Comparison of ENCODE assay signal across 1 cellular context in the genomic region with DNA sequence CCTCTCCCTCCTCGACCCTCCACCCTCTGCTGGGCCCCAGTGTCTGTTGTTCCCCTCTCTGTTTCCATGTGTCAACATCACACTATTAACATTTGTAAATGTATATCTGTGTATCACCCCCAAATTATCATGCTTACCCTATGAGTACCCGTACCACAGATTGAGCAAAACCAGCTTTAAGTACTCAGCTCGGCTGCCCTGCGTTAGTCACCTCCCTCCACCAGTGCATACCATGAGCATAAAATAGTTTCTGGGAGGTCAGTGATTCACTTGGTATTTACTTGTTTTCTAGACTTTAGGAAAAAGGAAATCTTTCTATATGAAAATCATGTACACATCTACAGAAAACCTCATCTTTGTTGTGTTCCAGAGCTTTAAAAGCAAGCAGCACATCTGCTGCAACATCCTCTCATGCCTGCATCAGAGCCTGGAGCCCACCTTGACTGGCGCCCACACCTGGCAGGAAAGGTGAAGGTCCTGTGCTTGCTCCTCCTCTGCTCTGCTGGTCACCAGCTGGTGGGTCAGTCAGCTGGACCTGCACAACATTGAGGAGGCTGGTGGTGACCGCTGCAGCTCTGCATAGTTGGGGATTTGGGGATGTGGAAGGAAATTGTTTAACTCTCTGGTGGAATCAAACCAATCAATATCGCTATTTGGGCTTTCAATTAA.
TF ChIP-seq lines count a peak whose summit lies in the region.

No MANE protein-coding gene starts in this region.

TF ChIP-seq in HepG2, 621 proteins besides CTCF, POLR2A, EP300 and RAD21 (continued from another document and continues in another):
- TF ChIP-seq, protein P1, sequence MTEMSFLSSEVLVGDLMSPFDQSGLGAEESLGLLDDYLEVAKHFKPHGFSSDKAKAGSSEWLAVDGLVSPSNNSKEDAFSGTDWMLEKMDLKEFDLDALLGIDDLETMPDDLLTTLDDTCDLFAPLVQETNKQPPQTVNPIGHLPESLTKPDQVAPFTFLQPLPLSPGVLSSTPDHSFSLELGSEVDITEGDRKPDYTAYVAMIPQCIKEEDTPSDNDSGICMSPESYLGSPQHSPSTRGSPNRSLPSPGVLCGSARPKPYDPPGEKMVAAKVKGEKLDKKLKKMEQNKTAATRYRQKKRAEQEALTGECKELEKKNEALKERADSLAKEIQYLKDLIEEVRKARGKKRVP (CRISPR knock-in tag; IDR thresholded peaks at IDR 0.05), result peak in 1 of 2 experiments; percentile 92; a peak in 2 of 4 replicates
- TF ChIP-seq, protein P2, sequence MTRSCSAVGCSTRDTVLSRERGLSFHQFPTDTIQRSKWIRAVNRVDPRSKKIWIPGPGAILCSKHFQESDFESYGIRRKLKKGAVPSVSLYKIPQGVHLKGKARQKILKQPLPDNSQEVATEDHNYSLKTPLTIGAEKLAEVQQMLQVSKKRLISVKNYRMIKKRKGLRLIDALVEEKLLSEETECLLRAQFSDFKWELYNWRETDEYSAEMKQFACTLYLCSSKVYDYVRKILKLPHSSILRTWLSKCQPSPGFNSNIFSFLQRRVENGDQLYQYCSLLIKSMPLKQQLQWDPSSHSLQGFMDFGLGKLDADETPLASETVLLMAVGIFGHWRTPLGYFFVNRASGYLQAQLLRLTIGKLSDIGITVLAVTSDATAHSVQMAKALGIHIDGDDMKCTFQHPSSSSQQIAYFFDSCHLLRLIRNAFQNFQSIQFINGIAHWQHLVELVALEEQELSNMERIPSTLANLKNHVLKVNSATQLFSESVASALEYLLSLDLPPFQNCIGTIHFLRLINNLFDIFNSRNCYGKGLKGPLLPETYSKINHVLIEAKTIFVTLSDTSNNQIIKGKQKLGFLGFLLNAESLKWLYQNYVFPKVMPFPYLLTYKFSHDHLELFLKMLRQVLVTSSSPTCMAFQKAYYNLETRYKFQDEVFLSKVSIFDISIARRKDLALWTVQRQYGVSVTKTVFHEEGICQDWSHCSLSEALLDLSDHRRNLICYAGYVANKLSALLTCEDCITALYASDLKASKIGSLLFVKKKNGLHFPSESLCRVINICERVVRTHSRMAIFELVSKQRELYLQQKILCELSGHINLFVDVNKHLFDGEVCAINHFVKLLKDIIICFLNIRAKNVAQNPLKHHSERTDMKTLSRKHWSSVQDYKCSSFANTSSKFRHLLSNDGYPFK (CRISPR knock-in tag; IDR thresholded peaks at IDR 0.05; ENCODE audit: borderline replicate concordance), result no peak
- TF ChIP-seq ZNF644 (CRISPR knock-in tag; IDR thresholded peaks at IDR 0.05; ENCODE audit: low read depth) (no peak), MAF1 (CRISPR knock-in tag; IDR thresholded peaks at IDR 0.05; ENCODE audit: borderline replicate concordance) (no peak), CHD4 (IDR thresholded peaks at IDR 0.05; ENCODE audit: borderline replicate concordance, low read length) (no peak), ZKSCAN8 (CRISPR knock-in tag; IDR thresholded peaks at IDR 0.05; ENCODE audit: borderline replicate concordance) (0 out of 2 replicates have a peak, but pooled peaks have one; percentile 27), HNRNPLL (IDR thresholded peaks at IDR 0.05; ENCODE audit: low read depth, low read length, poor library complexity, severe bottlenecking) (no peak), YEATS2 (CRISPR knock-in tag; IDR thresholded peaks at IDR 0.05; ENCODE audit: borderline replicate concordance) (no peak), FLYWCH1 (CRISPR knock-in tag; IDR thresholded peaks at IDR 0.05) (no peak), HOXA5 (CRISPR knock-in tag; IDR thresholded peaks at IDR 0.05) (no peak), CBFB (CRISPR knock-in tag; IDR thresholded peaks at IDR 0.05) (no peak), SOX6 (IDR thresholded peaks at IDR 0.05) (no peak), SOX6 (CRISPR knock-in tag; IDR thresholded peaks at IDR 0.05) (no peak), CBX5 (CRISPR knock-in tag; IDR thresholded peaks at IDR 0.05; ENCODE audit: borderline replicate concordance) (peak; percentile 22; the same call in 1 of the 2 replicates), IKZF4 (CRISPR knock-in tag; IDR thresholded peaks at IDR 0.05; ENCODE audit: borderline replicate concordance, low read depth, not compliant biosample characterization) (no peak), NFE2L1 (CRISPR knock-in tag; IDR thresholded peaks at IDR 0.05; ENCODE audit: borderline replicate concordance) (no peak), BCL6 (CRISPR knock-in tag; IDR thresholded peaks at IDR 0.05) (0 out of 2 replicates have a peak, but pooled peaks have one; percentile 12), PHF8 (CRISPR knock-in tag; IDR thresholded peaks at IDR 0.05) (0 out of 2 replicates have a peak, but pooled peaks have one; percentile 18), DR1 (CRISPR knock-in tag; IDR thresholded peaks at IDR 0.05) (no peak), GZF1 (CRISPR knock-in tag; IDR thresholded peaks at IDR 0.05) (no peak), ZNF652 (CRISPR knock-in tag; IDR thresholded peaks at IDR 0.05; ENCODE audit: borderline replicate concordance, low read depth) (peak; percentile 5; the same call in 1 of the 2 replicates), SAP130 (CRISPR knock-in tag; IDR thresholded peaks at IDR 0.05; ENCODE audit: low read depth) (peak; percentile 15; the same call in 1 of the 2 replicates), THAP11 (CRISPR knock-in tag; IDR thresholded peaks at IDR 0.05) (0 out of 2 replicates have a peak, but pooled peaks have one; percentile 27)
- TF ChIP-seq, protein P3, sequence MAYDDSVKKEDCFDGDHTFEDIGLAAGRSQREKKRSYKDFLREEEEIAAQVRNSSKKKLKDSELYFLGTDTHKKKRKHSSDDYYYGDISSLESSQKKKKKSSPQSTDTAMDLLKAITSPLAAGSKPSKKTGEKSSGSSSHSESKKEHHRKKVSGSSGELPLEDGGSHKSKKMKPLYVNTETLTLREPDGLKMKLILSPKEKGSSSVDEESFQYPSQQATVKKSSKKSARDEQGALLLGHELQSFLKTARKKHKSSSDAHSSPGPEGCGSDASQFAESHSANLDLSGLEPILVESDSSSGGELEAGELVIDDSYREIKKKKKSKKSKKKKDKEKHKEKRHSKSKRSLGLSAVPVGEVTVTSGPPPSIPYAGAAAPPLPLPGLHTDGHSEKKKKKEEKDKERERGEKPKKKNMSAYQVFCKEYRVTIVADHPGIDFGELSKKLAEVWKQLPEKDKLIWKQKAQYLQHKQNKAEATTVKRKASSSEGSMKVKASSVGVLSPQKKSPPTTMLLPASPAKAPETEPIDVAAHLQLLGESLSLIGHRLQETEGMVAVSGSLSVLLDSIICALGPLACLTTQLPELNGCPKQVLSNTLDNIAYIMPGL (CRISPR knock-in tag; IDR thresholded peaks at IDR 0.05; ENCODE audit: borderline replicate concordance in 1 of 2, low read depth in 1 of 2), result peak in 1 of 2 experiments; percentile 40; a peak in 1 of 4 replicates
- TF ChIP-seq, protein P4, sequence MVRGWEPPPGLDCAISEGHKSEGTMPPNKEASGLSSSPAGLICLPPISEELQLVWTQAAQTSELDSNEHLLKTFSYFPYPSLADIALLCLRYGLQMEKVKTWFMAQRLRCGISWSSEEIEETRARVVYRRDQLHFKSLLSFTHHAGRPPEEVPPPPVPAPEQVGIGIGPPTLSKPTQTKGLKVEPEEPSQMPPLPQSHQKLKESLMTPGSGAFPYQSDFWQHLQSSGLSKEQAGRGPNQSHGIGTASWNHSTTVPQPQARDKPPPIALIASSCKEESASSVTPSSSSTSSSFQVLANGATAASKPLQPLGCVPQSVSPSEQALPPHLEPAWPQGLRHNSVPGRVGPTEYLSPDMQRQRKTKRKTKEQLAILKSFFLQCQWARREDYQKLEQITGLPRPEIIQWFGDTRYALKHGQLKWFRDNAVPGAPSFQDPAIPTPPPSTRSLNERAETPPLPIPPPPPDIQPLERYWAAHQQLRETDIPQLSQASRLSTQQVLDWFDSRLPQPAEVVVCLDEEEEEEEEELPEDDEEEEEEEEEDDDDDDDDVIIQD (CRISPR knock-in tag; IDR thresholded peaks at IDR 0.05; ENCODE audit: low read depth), result 0 out of 2 replicates have a peak, but pooled peaks have one; percentile 6
- TF ChIP-seq, protein P5, sequence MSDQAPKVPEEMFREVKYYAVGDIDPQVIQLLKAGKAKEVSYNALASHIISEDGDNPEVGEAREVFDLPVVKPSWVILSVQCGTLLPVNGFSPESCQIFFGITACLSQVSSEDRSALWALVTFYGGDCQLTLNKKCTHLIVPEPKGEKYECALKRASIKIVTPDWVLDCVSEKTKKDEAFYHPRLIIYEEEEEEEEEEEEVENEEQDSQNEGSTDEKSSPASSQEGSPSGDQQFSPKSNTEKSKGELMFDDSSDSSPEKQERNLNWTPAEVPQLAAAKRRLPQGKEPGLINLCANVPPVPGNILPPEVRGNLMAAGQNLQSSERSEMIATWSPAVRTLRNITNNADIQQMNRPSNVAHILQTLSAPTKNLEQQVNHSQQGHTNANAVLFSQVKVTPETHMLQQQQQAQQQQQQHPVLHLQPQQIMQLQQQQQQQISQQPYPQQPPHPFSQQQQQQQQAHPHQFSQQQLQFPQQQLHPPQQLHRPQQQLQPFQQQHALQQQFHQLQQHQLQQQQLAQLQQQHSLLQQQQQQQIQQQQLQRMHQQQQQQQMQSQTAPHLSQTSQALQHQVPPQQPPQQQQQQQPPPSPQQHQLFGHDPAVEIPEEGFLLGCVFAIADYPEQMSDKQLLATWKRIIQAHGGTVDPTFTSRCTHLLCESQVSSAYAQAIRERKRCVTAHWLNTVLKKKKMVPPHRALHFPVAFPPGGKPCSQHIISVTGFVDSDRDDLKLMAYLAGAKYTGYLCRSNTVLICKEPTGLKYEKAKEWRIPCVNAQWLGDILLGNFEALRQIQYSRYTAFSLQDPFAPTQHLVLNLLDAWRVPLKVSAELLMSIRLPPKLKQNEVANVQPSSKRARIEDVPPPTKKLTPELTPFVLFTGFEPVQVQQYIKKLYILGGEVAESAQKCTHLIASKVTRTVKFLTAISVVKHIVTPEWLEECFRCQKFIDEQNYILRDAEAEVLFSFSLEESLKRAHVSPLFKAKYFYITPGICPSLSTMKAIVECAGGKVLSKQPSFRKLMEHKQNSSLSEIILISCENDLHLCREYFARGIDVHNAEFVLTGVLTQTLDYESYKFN (CRISPR knock-in tag; conservative IDR thresholded peaks at IDR 0.05), result no peak
- TF ChIP-seq, protein P6, sequence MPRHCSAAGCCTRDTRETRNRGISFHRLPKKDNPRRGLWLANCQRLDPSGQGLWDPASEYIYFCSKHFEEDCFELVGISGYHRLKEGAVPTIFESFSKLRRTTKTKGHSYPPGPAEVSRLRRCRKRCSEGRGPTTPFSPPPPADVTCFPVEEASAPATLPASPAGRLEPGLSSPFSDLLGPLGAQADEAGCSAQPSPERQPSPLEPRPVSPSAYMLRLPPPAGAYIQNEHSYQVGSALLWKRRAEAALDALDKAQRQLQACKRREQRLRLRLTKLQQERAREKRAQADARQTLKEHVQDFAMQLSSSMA (CRISPR knock-in tag; IDR thresholded peaks at IDR 0.05), result no peak
- TF ChIP-seq, protein P7, sequence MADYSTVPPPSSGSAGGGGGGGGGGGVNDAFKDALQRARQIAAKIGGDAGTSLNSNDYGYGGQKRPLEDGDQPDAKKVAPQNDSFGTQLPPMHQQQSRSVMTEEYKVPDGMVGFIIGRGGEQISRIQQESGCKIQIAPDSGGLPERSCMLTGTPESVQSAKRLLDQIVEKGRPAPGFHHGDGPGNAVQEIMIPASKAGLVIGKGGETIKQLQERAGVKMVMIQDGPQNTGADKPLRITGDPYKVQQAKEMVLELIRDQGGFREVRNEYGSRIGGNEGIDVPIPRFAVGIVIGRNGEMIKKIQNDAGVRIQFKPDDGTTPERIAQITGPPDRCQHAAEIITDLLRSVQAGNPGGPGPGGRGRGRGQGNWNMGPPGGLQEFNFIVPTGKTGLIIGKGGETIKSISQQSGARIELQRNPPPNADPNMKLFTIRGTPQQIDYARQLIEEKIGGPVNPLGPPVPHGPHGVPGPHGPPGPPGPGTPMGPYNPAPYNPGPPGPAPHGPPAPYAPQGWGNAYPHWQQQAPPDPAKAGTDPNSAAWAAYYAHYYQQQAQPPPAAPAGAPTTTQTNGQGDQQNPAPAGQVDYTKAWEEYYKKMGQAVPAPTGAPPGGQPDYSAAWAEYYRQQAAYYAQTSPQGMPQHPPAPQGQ (CRISPR knock-in tag; IDR thresholded peaks at IDR 0.05; ENCODE audit: borderline replicate concordance), result no peak
- TF ChIP-seq, protein P8, sequence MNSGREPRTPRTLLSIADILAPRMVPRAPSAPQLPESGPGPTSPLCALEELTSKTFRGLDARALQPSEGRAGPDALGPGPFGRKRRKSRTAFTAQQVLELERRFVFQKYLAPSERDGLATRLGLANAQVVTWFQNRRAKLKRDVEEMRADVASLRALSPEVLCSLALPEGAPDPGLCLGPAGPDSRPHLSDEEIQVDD (CRISPR knock-in tag; IDR thresholded peaks at IDR 0.05; ENCODE audit: borderline replicate concordance), result no peak
- TF ChIP-seq, protein P9, sequence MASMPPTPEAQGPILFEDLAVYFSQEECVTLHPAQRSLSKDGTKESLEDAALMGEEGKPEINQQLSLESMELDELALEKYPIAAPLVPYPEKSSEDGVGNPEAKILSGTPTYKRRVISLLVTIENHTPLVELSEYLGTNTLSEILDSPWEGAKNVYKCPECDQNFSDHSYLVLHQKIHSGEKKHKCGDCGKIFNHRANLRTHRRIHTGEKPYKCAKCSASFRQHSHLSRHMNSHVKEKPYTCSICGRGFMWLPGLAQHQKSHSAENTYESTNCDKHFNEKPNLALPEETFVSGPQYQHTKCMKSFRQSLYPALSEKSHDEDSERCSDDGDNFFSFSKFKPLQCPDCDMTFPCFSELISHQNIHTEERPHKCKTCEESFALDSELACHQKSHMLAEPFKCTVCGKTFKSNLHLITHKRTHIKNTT (CRISPR knock-in tag; IDR thresholded peaks at IDR 0.05), result no peak
- TF ChIP-seq, protein P10, sequence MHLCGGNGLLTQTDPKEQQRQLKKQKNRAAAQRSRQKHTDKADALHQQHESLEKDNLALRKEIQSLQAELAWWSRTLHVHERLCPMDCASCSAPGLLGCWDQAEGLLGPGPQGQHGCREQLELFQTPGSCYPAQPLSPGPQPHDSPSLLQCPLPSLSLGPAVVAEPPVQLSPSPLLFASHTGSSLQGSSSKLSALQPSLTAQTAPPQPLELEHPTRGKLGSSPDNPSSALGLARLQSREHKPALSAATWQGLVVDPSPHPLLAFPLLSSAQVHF (CRISPR knock-in tag; IDR thresholded peaks at IDR 0.05), result no peak
- TF ChIP-seq, protein P11, sequence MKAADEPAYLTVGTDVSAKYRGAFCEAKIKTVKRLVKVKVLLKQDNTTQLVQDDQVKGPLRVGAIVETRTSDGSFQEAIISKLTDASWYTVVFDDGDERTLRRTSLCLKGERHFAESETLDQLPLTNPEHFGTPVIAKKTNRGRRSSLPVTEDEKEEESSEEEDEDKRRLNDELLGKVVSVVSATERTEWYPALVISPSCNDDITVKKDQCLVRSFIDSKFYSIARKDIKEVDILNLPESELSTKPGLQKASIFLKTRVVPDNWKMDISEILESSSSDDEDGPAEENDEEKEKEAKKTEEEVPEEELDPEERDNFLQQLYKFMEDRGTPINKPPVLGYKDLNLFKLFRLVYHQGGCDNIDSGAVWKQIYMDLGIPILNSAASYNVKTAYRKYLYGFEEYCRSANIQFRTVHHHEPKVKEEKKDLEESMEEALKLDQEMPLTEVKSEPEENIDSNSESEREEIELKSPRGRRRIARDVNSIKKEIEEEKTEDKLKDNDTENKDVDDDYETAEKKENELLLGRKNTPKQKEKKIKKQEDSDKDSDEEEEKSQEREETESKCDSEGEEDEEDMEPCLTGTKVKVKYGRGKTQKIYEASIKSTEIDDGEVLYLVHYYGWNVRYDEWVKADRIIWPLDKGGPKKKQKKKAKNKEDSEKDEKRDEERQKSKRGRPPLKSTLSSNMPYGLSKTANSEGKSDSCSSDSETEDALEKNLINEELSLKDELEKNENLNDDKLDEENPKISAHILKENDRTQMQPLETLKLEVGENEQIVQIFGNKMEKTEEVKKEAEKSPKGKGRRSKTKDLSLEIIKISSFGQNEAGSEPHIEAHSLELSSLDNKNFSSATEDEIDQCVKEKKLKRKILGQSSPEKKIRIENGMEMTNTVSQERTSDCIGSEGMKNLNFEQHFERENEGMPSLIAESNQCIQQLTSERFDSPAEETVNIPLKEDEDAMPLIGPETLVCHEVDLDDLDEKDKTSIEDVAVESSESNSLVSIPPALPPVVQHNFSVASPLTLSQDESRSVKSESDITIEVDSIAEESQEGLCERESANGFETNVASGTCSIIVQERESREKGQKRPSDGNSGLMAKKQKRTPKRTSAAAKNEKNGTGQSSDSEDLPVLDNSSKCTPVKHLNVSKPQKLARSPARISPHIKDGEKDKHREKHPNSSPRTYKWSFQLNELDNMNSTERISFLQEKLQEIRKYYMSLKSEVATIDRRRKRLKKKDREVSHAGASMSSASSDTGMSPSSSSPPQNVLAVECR (CRISPR knock-in tag; IDR thresholded peaks at IDR 0.05; ENCODE audit: borderline replicate concordance), result peak; percentile 25; the same call in 1 of the 2 replicates
